In genomic region chr5:33637011-33637410, GRCh38 we compare ENCODE assay signal across 23 cellular contexts.
"Had no signal": no experiment of that assay in that cellular context is flagged by ENCODE, and none has a peak within 500 bp of the region (broad histone marks: within the 10 kb centered on the region; RNA-seq: fewer than 3 reads in every experiment).

No MANE protein-coding gene starts in this region.

- H3K4me3 ChIP-seq: coronary artery, esophagus squamous epithelium had no signal

- DNase-seq: activated CD4-positive, alpha-beta memory T cell treated with anti-CD3 and anti-CD28 coated beads, Interleukin-2, amount 10 ng/mL, durations not matched to agents 7 days and 5 days; activated CD4-positive, alpha-beta T cell treated with anti-CD3 and anti-CD28 coated beads for 1 hour; activated CD4-positive, alpha-beta T cell treated with anti-CD3 and anti-CD28 coated beads for 4 hours; activated CD4-positive, alpha-beta T cell treated with anti-CD3 and anti-CD28 coated beads, Interleukin-2, amount 10 ng/mL, durations not matched to agents 7 days and 5 days; activated CD4-positive, alpha-beta T cell treated with anti-CD3 and anti-CD28 coated beads, Interleukin-2, amount 50 U/mL, for 4 hours; activated CD8-positive, alpha-beta memory T cell treated with anti-CD3 and anti-CD28 coated beads, Interleukin-2, amount 50 U/mL, for 48 hours; activated effector memory CD4-positive, alpha-beta T cell treated with Interleukin-2 at 50 U/mL for 16 hours; activated gamma-delta T cell treated with Interleukin-2 at 50 U/mL for 16 hours; activated naive CD4-positive, alpha-beta T cell treated with anti-CD3 and anti-CD28 coated beads, Interleukin-2, amount 50 U/mL, for 16 hours; activated naive CD4-positive, alpha-beta T cell treated with Interleukin-2 at 50 U/mL for 16 hours; activated T-cell treated with anti-CD3 and anti-CD28 coated beads for 4 hours; activated T-cell treated with anti-CD3 and anti-CD28 coated beads, Interleukin-2, amount 50 U/mL, for 4 hours; amygdala; aorta; brain microvascular endothelial cell; effector CD4-positive, alpha-beta T cell; effector memory CD8-positive, alpha-beta T cell; esophagus squamous epithelium; head of caudate nucleus; T-helper 2 cell had no signal

- ATAC-seq: activated T-cell treated with anti-CD3 and anti-CD28 coated beads, Interleukin-2, amount 50 U/mL, for 4 hours; activated T-helper 17 cell treated with anti-CD3 and anti-CD28 coated beads, Interleukin-2, amount 50 U/mL, for 72 hours; effector memory CD8-positive, alpha-beta T cell; WTC11 had no signal
